Comparison of ENCODE assay signal across 21 cellular contexts in genomic region chr11:109586789-109587188, GRCh38.
DNase-seq lines count a peak whose midpoint lies in the region.
"Had no signal": no experiment of that assay in that cellular context is flagged by ENCODE, and none has a peak within 500 bp of the region (broad histone marks: within the 10 kb centered on the region; RNA-seq: fewer than 3 reads in every experiment).

No MANE protein-coding gene starts in this region.

- H3K56ac ChIP-seq in mesendoderm (ENCODE audit: low read length), result no peak overlapping the region

- no peak overlapping the region for H3K4me3 ChIP-seq in mesendoderm (ENCODE audit: low read length)
- H3K4me3 ChIP-seq in HAP-1, result no peak overlapping the region
- H3K4me3 ChIP-seq: GM12878, Peyer's patch had no signal

- no peak overlapping the region for H2BK120ac ChIP-seq in mesendoderm (ENCODE audit: low read depth, low read length)

- DNase-seq in NCI-H82 (lab: John Stamatoyannopoulos, UW) (peak; percentile 17), NCI-H82 treated with DMSO at 0.1 percent for 48 hours (lab: John Stamatoyannopoulos, UW; ENCODE audit: unreplicated experiment) (no peak), HT1080 (ENCODE audit: low read depth) (peak; percentile 65), UCSD-AML1 (lab: John Stamatoyannopoulos, UW; ENCODE audit: unreplicated experiment) (peak; percentile 10), mesendoderm (peak; percentile 25), HAP-1 (ENCODE audit: low spot score in 2 of 2) (no peak)
- no peak for DNase-seq in effector CD4-positive, alpha-beta T cell
- DNase-seq in activated CD4-positive, alpha-beta T cell treated with anti-CD3 and anti-CD28 coated beads for 48 hours, result no peak
- DNase-seq: BE2C; CD4-positive, CD25-positive, alpha-beta regulatory T cell; DND-41; GOT3; KBM-7; NCI-H1092 treated with DMSO at 0.1 percent for 48 hours; NCI-H1436 treated with DMSO at 0.1 percent for 48 hours; NCI-H2029 treated with DMSO at 0.1 percent for 48 hours; NCI-H526 treated with DMSO at 0.1 percent for 48 hours; Peyer's patch; T-cell had no signal

- no peak overlapping the region for H3K27ac ChIP-seq in mesendoderm (ENCODE audit: low read depth, low read length)
- H3K27ac ChIP-seq: HL-60, Peyer's patch had no signal

- no peak overlapping the region for H2BK15ac ChIP-seq in mesendoderm (replicated peaks; ENCODE audit: low read depth)

- H3K4me1 ChIP-seq in mesendoderm (ENCODE audit: control insufficient read depth, low read depth, low read length) (no peaks in the 10 kb centered on the region), HAP-1 (no peaks in the 10 kb centered on the region)
- H3K4me1 ChIP-seq: BE2C, Peyer's patch had no signal

- WGBS in mesendoderm (ENCODE audit: extremely low coverage, insufficient coverage, low lambda C conversion rate), result no CpG with 5 or more reads among the region's 2 CpGs

- no peaks in the 10 kb centered on the region for H3K79me2 ChIP-seq in mesendoderm (ENCODE audit: control insufficient read depth, insufficient read depth, low read length)

- no peaks in the 10 kb centered on the region for H3K27me3 ChIP-seq in mesendoderm (ENCODE audit: insufficient read depth, low read length, poor library complexity)
- peaks cover 5% of the 10 kb centered on the region; the same call in 1 of the 2 replicates for H3K27me3 ChIP-seq in HAP-1 (ENCODE audit: low read depth)
- H3K27me3 ChIP-seq: BE2C, Peyer's patch had no signal

- H3K23ac ChIP-seq in mesendoderm (ENCODE audit: low read length), result no peak overlapping the region

- in situ Hi-C loops in HAP-1 (cut with MboI; ENCODE audit: low sequenced_read_pairs), result no loop called here

- H3K4me2 ChIP-seq in mesendoderm (ENCODE audit: low read length), result no peak overlapping the region

- H3K36me3 ChIP-seq in mesendoderm (ENCODE audit: control insufficient read depth, insufficient read depth, low read length), result no peaks in the 10 kb centered on the region
- H3K36me3 ChIP-seq in HAP-1 (replicated peaks), result no peaks in the 10 kb centered on the region
- H3K36me3 ChIP-seq: BE2C, Peyer's patch had no signal

- H3K9ac ChIP-seq in mesendoderm (ENCODE audit: low read length), result no peak overlapping the region

- no peaks in the 10 kb centered on the region for H3K9me3 ChIP-seq in HAP-1
- H3K9me3 ChIP-seq: BE2C, Peyer's patch had no signal

- no peak overlapping the region for H3K4ac ChIP-seq in mesendoderm (ENCODE audit: low read depth, low read length)

- no peak overlapping the region for H2BK5ac ChIP-seq in mesendoderm (ENCODE audit: low read length)

- no peak overlapping the region for H3K18ac ChIP-seq in mesendoderm (ENCODE audit: low read length)

- H4K8ac ChIP-seq in mesendoderm (ENCODE audit: low read depth, low read length), result no peak overlapping the region

- no peak overlapping the region for H2AK5ac ChIP-seq in mesendoderm (ENCODE audit: low read length)

- no peaks in the 10 kb centered on the region for H3K79me1 ChIP-seq in mesendoderm (ENCODE audit: low read length)

- H4K5ac ChIP-seq in mesendoderm (ENCODE audit: low read length), result no peak overlapping the region

Comparison
In these comparisons a context has a peak if more than half of its experiments do, and no peak if none do; other contexts are left out.
1. DNase-seq: peak in NCI-H82 (single experiment), HT1080 (single experiment), UCSD-AML1 (single experiment) and mesendoderm (single experiment); none in NCI-H82 treated with DMSO at 0.1 percent for 48 hours (single experiment), HAP-1 (0 of 2), effector CD4-positive, alpha-beta T cell (single experiment) and activated CD4-positive, alpha-beta T cell treated with anti-CD3 and anti-CD28 coated beads for 48 hours (single experiment).